8 cellular contexts compared by ENCODE assay signal in the genomic region with DNA sequence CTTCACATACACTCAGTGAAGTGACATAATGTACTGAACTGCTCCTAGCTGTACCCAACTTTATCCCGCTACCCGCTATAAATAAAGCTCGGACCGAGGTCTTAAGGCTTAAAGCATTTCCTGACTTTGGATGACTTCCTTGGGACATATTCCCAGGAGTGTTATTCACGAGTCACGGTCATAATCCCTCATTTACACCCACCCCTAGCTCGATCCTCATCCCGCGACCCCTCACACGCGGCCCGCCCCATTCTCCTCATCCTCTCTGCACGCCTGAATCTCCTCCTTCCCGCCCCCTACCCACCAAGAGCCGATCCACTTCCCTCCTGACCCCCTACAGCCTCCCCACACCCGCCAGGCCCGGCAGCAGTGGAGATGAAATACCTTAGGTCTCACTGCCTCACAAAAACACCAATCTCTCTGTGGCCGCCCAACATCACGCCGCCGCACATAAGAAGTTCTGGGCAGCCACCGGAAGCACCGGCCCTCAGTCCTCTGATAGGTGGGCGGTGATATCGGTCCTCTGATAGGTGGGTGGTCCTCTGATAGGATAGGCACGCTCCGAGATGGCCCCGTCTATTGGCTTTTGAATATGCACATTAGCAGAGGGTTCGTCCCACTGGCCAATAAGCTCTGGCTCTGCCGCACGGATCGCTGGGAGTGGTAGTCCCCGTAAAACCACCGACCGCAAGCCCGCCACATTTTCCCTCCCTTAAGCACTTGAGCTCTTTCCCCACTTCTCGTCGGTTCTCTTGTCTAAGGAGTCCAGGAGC. TPM values are rescaled to one million over a fixed set of nuclear protein-coding genes. Genes with fewer than 3 reads are reported as not detected.
DNase-seq lines count a peak whose midpoint lies in the region; ATAC-seq, FAIRE-seq and TF ChIP-seq lines count a peak whose summit lies in the region.

A gene with protein sequence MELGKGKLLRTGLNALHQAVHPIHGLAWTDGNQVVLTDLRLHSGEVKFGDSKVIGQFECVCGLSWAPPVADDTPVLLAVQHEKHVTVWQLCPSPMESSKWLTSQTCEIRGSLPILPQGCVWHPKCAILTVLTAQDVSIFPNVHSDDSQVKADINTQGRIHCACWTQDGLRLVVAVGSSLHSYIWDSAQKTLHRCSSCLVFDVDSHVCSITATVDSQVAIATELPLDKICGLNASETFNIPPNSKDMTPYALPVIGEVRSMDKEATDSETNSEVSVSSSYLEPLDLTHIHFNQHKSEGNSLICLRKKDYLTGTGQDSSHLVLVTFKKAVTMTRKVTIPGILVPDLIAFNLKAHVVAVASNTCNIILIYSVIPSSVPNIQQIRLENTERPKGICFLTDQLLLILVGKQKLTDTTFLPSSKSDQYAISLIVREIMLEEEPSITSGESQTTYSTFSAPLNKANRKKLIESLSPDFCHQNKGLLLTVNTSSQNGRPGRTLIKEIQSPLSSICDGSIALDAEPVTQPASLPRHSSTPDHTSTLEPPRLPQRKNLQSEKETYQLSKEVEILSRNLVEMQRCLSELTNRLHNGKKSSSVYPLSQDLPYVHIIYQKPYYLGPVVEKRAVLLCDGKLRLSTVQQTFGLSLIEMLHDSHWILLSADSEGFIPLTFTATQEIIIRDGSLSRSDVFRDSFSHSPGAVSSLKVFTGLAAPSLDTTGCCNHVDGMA (minus strand): TSS at position 462 of the 773 bp plus-strand sequence. CDS start 7,897 bp downstream, outside the sequence.

- DNase-seq in COLO829 (ENCODE audit: low spot score) (peak; percentile 88), HTR-8/SVneo (ENCODE audit: insufficient read length, low spot score) (peak; percentile 99), NOMO-1 treated with dmso at 0.1 percent for 144 hours (lab: John Stamatoyannopoulos, UW; ENCODE audit: unreplicated experiment) (peak; percentile 98), endodermal cell (peak; percentile 98), mesendoderm (peak; percentile 100)
- DNase-seq in activated CD8-positive, alpha-beta memory T cell treated with anti-CD3 and anti-CD28 coated beads for 48 hours (ENCODE audit: low read depth in 2 of 3, low spot score in 2 of 3): peak; percentile 77 to 84 (median 80)
- peak; percentile 89 for DNase-seq in stimulated activated CD8-positive, alpha-beta memory T cell treated with anti-CD3 and anti-CD28 coated beads, Interleukin-15, amount 100 ng/mL, for 1 hour (ENCODE audit: low read depth)

- H3K4me1 Mint-ChIP-seq in endodermal cell: peaks cover 11% of the 10 kb centered on the region

- H3K4ac ChIP-seq in mesendoderm (ENCODE audit: low read depth, low read length): no peak within 1 kb of the TSS

- no peaks in the 10 kb centered on the region for H3K9me3 ChIP-seq in endodermal cell (ENCODE audit: control insufficient read depth, low read length)

- H3K27me3 ChIP-seq in endodermal cell (ENCODE audit: control insufficient read depth, insufficient read depth, low read length, poor library complexity, severe bottlenecking) (no peaks in the 10 kb centered on the region), mesendoderm (ENCODE audit: insufficient read depth, low read length, poor library complexity) (no peaks in the 10 kb centered on the region)

- peak within 1 kb of the TSS; percentile 97 for H3K56ac ChIP-seq in mesendoderm (ENCODE audit: low read length)

- peak within 1 kb of the TSS; percentile 64 for H3K18ac ChIP-seq in mesendoderm (ENCODE audit: low read length)

- peaks cover 4% of the 10 kb centered on the region for H3K36me3 Mint-ChIP-seq in endodermal cell (ENCODE audit: low read depth)

- H3K9me3 Mint-ChIP-seq in endodermal cell: no peaks in the 10 kb centered on the region

- H3K36me3 ChIP-seq in endodermal cell (ENCODE audit: control insufficient read depth, insufficient read depth, low read length) (no peaks in the 10 kb centered on the region), mesendoderm (ENCODE audit: control insufficient read depth, insufficient read depth, low read length) (no peaks in the 10 kb centered on the region)

- H4K8ac ChIP-seq in mesendoderm (ENCODE audit: low read depth, low read length): no peak within 1 kb of the TSS

- no peak within 1 kb of the TSS for H2BK5ac ChIP-seq in mesendoderm (ENCODE audit: low read length)

- peaks cover 2% of the 10 kb centered on the region for H3K27me3 Mint-ChIP-seq in endodermal cell (ENCODE audit: insufficient read depth)

- H3K27ac Mint-ChIP-seq in endodermal cell: peak within 1 kb of the TSS; percentile 96

- no peak within 1 kb of the TSS for H2BK15ac ChIP-seq in mesendoderm (replicated peaks; ENCODE audit: low read depth)

- no peak for TF ChIP-seq CTCF in endodermal cell (conservative IDR thresholded peaks at IDR 0.05)

- peak within 1 kb of the TSS; percentile 83 for H3K4me2 ChIP-seq in mesendoderm (ENCODE audit: low read length)

- H3K27ac ChIP-seq in endodermal cell (ENCODE audit: low read depth, low read length): no peak within 1 kb of the TSS
- H3K27ac ChIP-seq in mesendoderm (ENCODE audit: low read depth, low read length): peak within 1 kb of the TSS; percentile 34

- WGBS in endodermal cell (ENCODE audit: insufficient coverage in 1 of 2, insufficient read length in 1 of 2), 2 experiments: 0% methylated on average over 27 to 38 of the region's 38 CpGs
- no CpG with 5 or more reads among the region's 38 CpGs for WGBS in mesendoderm (ENCODE audit: extremely low coverage, insufficient coverage, low lambda C conversion rate)

- peaks cover 2% of the 10 kb centered on the region for H3K79me2 ChIP-seq in mesendoderm (ENCODE audit: control insufficient read depth, insufficient read depth, low read length)

- FAIRE-seq in HTR-8/SVneo (lab: Jason Lieb, UNC): peak; percentile 70

- H3K4me3 Mint-ChIP-seq in endodermal cell: peak within 1 kb of the TSS; percentile 98

- H3K4me3 ChIP-seq in endodermal cell (ENCODE audit: low read length) (peak within 1 kb of the TSS; percentile 89), mesendoderm (ENCODE audit: low read length) (peak within 1 kb of the TSS; percentile 86)

- no peak within 1 kb of the TSS for H4K5ac ChIP-seq in mesendoderm (ENCODE audit: low read length)

- H2AK5ac ChIP-seq in mesendoderm (ENCODE audit: low read length): no peak within 1 kb of the TSS

- peaks cover 2% of the 10 kb centered on the region for H3K79me1 ChIP-seq in mesendoderm (ENCODE audit: low read length)

- H3K4me1 ChIP-seq in endodermal cell (ENCODE audit: control insufficient read depth, insufficient read depth, low read length) (no peaks in the 10 kb centered on the region), mesendoderm (ENCODE audit: control insufficient read depth, low read depth, low read length) (no peaks in the 10 kb centered on the region)

- H2BK120ac ChIP-seq in mesendoderm (ENCODE audit: low read depth, low read length): no peak within 1 kb of the TSS

- H3K9ac ChIP-seq in endodermal cell (ENCODE audit: extremely low read depth, low read length, poor library complexity, severe bottlenecking) (peak within 1 kb of the TSS; percentile 44), mesendoderm (ENCODE audit: low read length) (peak within 1 kb of the TSS; percentile 89)

- no peak within 1 kb of the TSS for H3K23ac ChIP-seq in mesendoderm (ENCODE audit: low read length)

- ATAC-seq in GM21367 (IDR thresholded peaks at IDR 0.05; ENCODE audit: unreplicated experiment): peak; percentile 99

RNA-seq across cellular contexts. Expression of the gene that starts here (rescaled TPM):
- total RNA-seq in endodermal cell: 10 to 100 TPM; 18.2 to 24.1 TPM
- polyA plus RNA-seq in endodermal cell (2013, experiment 1 of 2): 16.7 TPM
- 16.2 TPM for polyA plus RNA-seq in endodermal cell (2013, experiment 2 of 2)
- 10.2 TPM for polyA plus RNA-seq in mesendoderm (2013, experiment 1 of 2)
- polyA plus RNA-seq in mesendoderm (2013, experiment 2 of 2): 10.2 TPM
